22 cellular contexts compared by ENCODE assay signal in the genomic region with DNA sequence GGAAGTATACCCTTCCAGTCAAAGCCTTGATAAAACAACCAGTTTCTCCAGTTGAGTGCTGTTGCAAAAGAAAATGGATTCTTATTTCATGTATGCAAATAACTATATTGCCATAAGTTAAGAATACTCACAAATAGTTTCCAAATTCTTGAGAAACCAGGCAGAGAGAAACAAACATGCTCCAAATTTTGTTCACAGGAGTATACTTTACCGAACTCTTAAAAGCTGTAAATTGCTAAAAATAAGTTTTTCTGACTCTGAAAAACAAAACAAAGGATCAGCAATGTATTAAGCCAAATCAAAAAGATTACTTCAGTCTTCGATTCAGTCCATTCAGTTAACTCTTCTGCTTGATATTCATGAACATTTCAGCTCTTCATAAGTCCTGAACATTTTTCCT.
"Had no signal": no experiment of that assay in that cellular context is flagged by ENCODE, and none has a peak within 500 bp of the region (broad histone marks: within the 10 kb centered on the region; RNA-seq: fewer than 3 reads in every experiment).

No MANE protein-coding gene starts in this region.

- H3K4me2 ChIP-seq: KMS-11, SK-N-SH had no signal

- H3K9me3 ChIP-seq: SK-N-SH had no signal

- ATAC-seq: Panc1, PC-3 had no signal

- H3K27ac ChIP-seq: KMS-11, RWPE1 had no signal

- H3K9ac ChIP-seq: KMS-11, SK-N-SH had no signal

- DNase-seq: Kasumi-1, MM.1S, NCI-H1048, NCI-H1105, NCI-H1417, NCI-H1436 treated with DMSO at 0.1 percent for 48 hours, NCI-H1694, NCI-H187 treated with DMSO at 0.1 percent for 48 hours, NCI-H2081, NCI-H2107, NCI-H226, NCI-H446, NCI-H510A, NCI-H524 treated with DMSO at 0.1 percent for 48 hours, NCI-H69, NCI-H774, PC-3, SHP77, SK-N-SH had no signal
